In the genomic region with DNA sequence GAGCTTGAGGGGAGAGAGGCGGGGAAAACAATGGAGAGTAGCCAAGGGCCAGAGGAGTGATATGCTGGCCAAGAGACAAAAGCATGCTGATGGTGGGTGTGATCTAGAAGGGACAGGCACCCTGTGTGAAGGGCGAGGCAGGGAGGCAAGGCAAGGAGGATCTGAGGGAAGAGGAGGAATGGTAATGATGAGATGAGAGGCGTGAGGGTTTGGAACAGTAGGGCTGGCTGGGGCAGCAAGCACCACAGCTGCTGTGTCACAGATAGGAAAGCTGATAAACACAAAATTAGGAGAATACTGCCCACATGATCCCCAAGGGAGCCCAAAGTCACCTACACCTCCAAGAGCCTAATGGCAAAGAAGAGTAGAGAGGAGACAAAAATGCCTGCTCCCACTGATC, we compare ENCODE assay signal across 29 cellular contexts.
"Had no signal": no experiment of that assay in that cellular context is flagged by ENCODE, and none has a peak within 500 bp of the region (broad histone marks: within the 10 kb centered on the region; RNA-seq: fewer than 3 reads in every experiment).

No MANE protein-coding gene starts in this region.

- H3K27me3 Mint-ChIP-seq: activated CD4-positive, alpha-beta memory T cell treated with anti-CD3 and anti-CD28 coated beads for 36 hours; activated CD4-positive, alpha-beta T cell treated with anti-CD3 and anti-CD28 coated beads for 36 hours; activated CD4-positive, alpha-beta T cell treated with anti-CD3 and anti-CD28 coated beads, Interleukin-2, amount 10 ng/mL, durations not matched to agents 24 days and 14 days; activated CD8-positive, alpha-beta memory T cell treated with anti-CD3 and anti-CD28 coated beads, Interleukin-2, amount 10 ng/mL, durations not matched to agents 7 days and 5 days; activated naive CD8-positive, alpha-beta T cell; activated T-helper 17 cell treated with anti-CD3 and anti-CD28 coated beads, Interleukin-2, amount 50 U/mL, for 72 hours; T-helper 17 cell had no signal

- H3K4me1 Mint-ChIP-seq: activated CD4-positive, alpha-beta T cell treated with anti-CD3 and anti-CD28 coated beads for 36 hours; activated CD4-positive, alpha-beta T cell treated with anti-CD3 and anti-CD28 coated beads, Interleukin-2, amount 10 ng/mL, durations not matched to agents 24 days and 14 days; activated CD8-positive, alpha-beta memory T cell treated with anti-CD3 and anti-CD28 coated beads, Interleukin-2, amount 10 ng/mL, durations not matched to agents 7 days and 5 days; activated T-helper 17 cell treated with anti-CD3 and anti-CD28 coated beads, Interleukin-2, amount 50 U/mL, for 72 hours; T-helper 17 cell had no signal

- H3K4me1 ChIP-seq: esophagus squamous epithelium, gastroesophageal sphincter had no signal

- H3K4me3 Mint-ChIP-seq: activated CD4-positive, alpha-beta memory T cell treated with anti-CD3 and anti-CD28 coated beads for 36 hours; activated CD4-positive, alpha-beta T cell treated with anti-CD3 and anti-CD28 coated beads for 36 hours; activated CD4-positive, alpha-beta T cell treated with anti-CD3 and anti-CD28 coated beads, Interleukin-2, amount 10 ng/mL, durations not matched to agents 24 days and 14 days; activated CD8-positive, alpha-beta memory T cell treated with anti-CD3 and anti-CD28 coated beads, Interleukin-2, amount 10 ng/mL, durations not matched to agents 7 days and 5 days; activated CD8-positive, alpha-beta T cell treated with anti-CD3 and anti-CD28 coated beads, Interleukin-2, amount 10 ng/mL, durations not matched to agents 7 days and 5 days; activated naive CD8-positive, alpha-beta T cell; activated T-helper 17 cell treated with anti-CD3 and anti-CD28 coated beads, Interleukin-2, amount 50 U/mL, for 72 hours; T-helper 17 cell; T-helper 2 cell treated with Interferon-gamma antibody and Interleukin-4, amounts not matched to agents 5 μg/mL and 100 μg/mL, for 36 hours had no signal

- H3K27ac ChIP-seq: epithelial cell of prostate, esophagus squamous epithelium, gastroesophageal sphincter, WERI-Rb-1 had no signal

- H3K27ac Mint-ChIP-seq: activated CD4-positive, alpha-beta memory T cell treated with anti-CD3 and anti-CD28 coated beads for 36 hours; activated CD4-positive, alpha-beta T cell treated with anti-CD3 and anti-CD28 coated beads for 36 hours; activated CD4-positive, alpha-beta T cell treated with anti-CD3 and anti-CD28 coated beads, Interleukin-2, amount 10 ng/mL, durations not matched to agents 24 days and 14 days; activated CD8-positive, alpha-beta memory T cell treated with anti-CD3 and anti-CD28 coated beads, Interleukin-2, amount 10 ng/mL, durations not matched to agents 7 days and 5 days; activated CD8-positive, alpha-beta T cell treated with anti-CD3 and anti-CD28 coated beads, Interleukin-2, amount 10 ng/mL, durations not matched to agents 7 days and 5 days; activated naive CD8-positive, alpha-beta T cell; activated T-helper 17 cell treated with anti-CD3 and anti-CD28 coated beads, Interleukin-2, amount 50 U/mL, for 72 hours; T-helper 17 cell; T-helper 2 cell treated with Interferon-gamma antibody and Interleukin-4, amounts not matched to agents 5 μg/mL and 100 μg/mL, for 36 hours had no signal

- DNase-seq: activated CD4-positive, alpha-beta memory T cell treated with anti-CD3 and anti-CD28 coated beads for 36 hours; activated CD4-positive, alpha-beta T cell treated with anti-CD3 and anti-CD28 coated beads for 36 hours; activated CD4-positive, alpha-beta T cell treated with anti-CD3 and anti-CD28 coated beads, Interleukin-2, amount 10 ng/mL, durations not matched to agents 24 days and 14 days; activated CD4-positive, CD25-positive, alpha-beta regulatory T cell; activated CD4-positive, CD25-positive, alpha-beta regulatory T cell treated with anti-CD3 and anti-CD28 coated beads, Interleukin-2, amount 50 U/mL, for 72 hours; activated CD8-positive, alpha-beta memory T cell treated with anti-CD3 and anti-CD28 coated beads, Interleukin-2, amount 10 ng/mL, durations not matched to agents 7 days and 5 days; activated CD8-positive, alpha-beta memory T cell treated with anti-CD3 and anti-CD28 coated beads, Interleukin-2, amount 50 U/mL, for 4 hours; activated CD8-positive, alpha-beta T cell treated with anti-CD3 and anti-CD28 coated beads, Interleukin-2, amount 10 ng/mL, durations not matched to agents 7 days and 5 days; activated effector memory CD4-positive, alpha-beta T cell treated with Interleukin-2 at 50 U/mL for 16 hours; activated gamma-delta T cell treated with Interleukin-2 at 50 U/mL for 16 hours; activated naive CD4-positive, alpha-beta T cell treated with anti-CD3 and anti-CD28 coated beads, Interleukin-2, amount 50 U/mL, for 16 hours; activated naive CD4-positive, alpha-beta T cell treated with Interleukin-2 at 50 U/mL for 16 hours; activated T-cell treated with anti-CD3 and anti-CD28 coated beads, Interleukin-2, amount 50 U/mL, for 1 hour; amniotic stem cell; anterior cingulate cortex; caudate nucleus; effector CD8-positive, alpha-beta T cell; esophagus squamous epithelium; foreskin melanocyte; head of caudate nucleus; T-helper 1 cell; T-helper 17 cell; T1000; WERI-Rb-1 had no signal

- H3K4me3 ChIP-seq: esophagus squamous epithelium, gastroesophageal sphincter had no signal

- H3K9me3 ChIP-seq: esophagus squamous epithelium, gastroesophageal sphincter had no signal

- H3K9me3 Mint-ChIP-seq: activated CD4-positive, alpha-beta memory T cell treated with anti-CD3 and anti-CD28 coated beads for 36 hours; T-helper 2 cell treated with Interferon-gamma antibody and Interleukin-4, amounts not matched to agents 5 μg/mL and 100 μg/mL, for 36 hours had no signal

- H3K27me3 ChIP-seq: esophagus squamous epithelium, gastroesophageal sphincter had no signal

- ATAC-seq: activated CD4-positive, alpha-beta T cell treated with anti-CD3 and anti-CD28 coated beads for 36 hours; activated CD8-positive, alpha-beta memory T cell treated with anti-CD3 and anti-CD28 coated beads, Interleukin-2, amount 10 ng/mL, durations not matched to agents 7 days and 5 days; activated CD8-positive, alpha-beta T cell treated with anti-CD3 and anti-CD28 coated beads, Interleukin-2, amount 10 ng/mL, durations not matched to agents 7 days and 5 days; activated T-helper 17 cell treated with anti-CD3 and anti-CD28 coated beads, Interleukin-2, amount 50 U/mL, for 72 hours; gastroesophageal sphincter; T-helper 17 cell had no signal
